20 cellular contexts compared by ENCODE assay signal in the genomic region with DNA sequence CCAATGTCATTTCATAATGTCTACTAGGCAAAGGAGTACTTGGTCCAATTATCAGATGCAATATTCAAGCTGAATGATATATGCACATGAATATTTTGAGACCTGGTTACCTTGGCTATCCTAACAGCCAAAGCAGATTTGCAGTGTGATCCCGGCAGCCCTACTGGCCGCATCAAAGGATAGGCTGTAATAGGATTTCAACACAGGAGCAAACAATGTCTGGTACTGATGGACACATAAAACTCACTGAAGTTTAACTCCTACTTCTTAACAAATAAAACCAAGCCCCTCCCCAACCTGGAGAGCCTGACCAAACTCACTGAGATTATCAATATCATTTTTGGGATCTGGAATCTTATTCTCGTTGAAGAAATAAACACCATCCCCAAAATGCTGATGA.
DNase-seq lines count a peak whose midpoint lies in the region; ATAC-seq and TF ChIP-seq lines count a peak whose summit lies in the region.
"Had no signal": no experiment of that assay in that cellular context is flagged by ENCODE, and none has a peak within 500 bp of the region (broad histone marks: within the 10 kb centered on the region; RNA-seq: fewer than 3 reads in every experiment).

No MANE protein-coding gene starts in this region.

- H3K79me2 ChIP-seq in H9 (ENCODE audit: insufficient read depth, low read length) = no peaks in the 10 kb centered on the region

- no peaks in the 10 kb centered on the region for H3K9me3 ChIP-seq in H9 (ENCODE audit: control insufficient read depth, low read depth, low read length)
- H3K9me3 ChIP-seq: mucosa of descending colon, ovary had no signal

- H4K20me1 ChIP-seq in H9 (ENCODE audit: control insufficient read depth, insufficient read depth, insufficient read length) = no peaks in the 10 kb centered on the region

- no peak overlapping the region for H3K56ac ChIP-seq in H9 (ENCODE audit: insufficient read length, low read depth, low read length)

- no peak overlapping the region for H2BK12ac ChIP-seq in H9 (ENCODE audit: insufficient read length, low read depth, low read length)

- no peak overlapping the region for H4K91ac ChIP-seq in H9 (ENCODE audit: insufficient read length, low read depth, low read length)

- peaks cover 94% of the 10 kb centered on the region for H3K4me1 Mint-ChIP-seq in activated CD4-positive, alpha-beta T cell treated with anti-CD3 and anti-CD28 coated beads for 36 hours
- H3K4me1 Mint-ChIP-seq in activated naive CD8-positive, alpha-beta T cell treated with anti-CD3 and anti-CD28 coated beads, Interleukin-2, amount 10 ng/mL, durations not matched to agents 7 days and 5 days = peaks cover 87% of the 10 kb centered on the region
- H3K4me1 Mint-ChIP-seq in progenitor cell of endocrine pancreas (ENCODE audit: low read depth) (peaks cover 74% of the 10 kb centered on the region), H9 (peaks cover 31 to 50% of the 10 kb centered on the region in 2 experiments)

- no peak for ATAC-seq in activated CD4-positive, alpha-beta T cell treated with anti-CD3 and anti-CD28 coated beads for 36 hours
- ATAC-seq in activated naive CD8-positive, alpha-beta T cell treated with anti-CD3 and anti-CD28 coated beads, Interleukin-2, amount 10 ng/mL, durations not matched to agents 7 days and 5 days (ENCODE audit: low read depth) = no peak
- ATAC-seq in HG02885 (IDR thresholded peaks at IDR 0.05; ENCODE audit: poor library complexity, unreplicated experiment) = no peak
- ATAC-seq: Right ventricle myocardium inferior had no signal

- no peaks in the 10 kb centered on the region for H3K27me3 ChIP-seq in H9 (ENCODE audit: insufficient read depth, low read length)
- H3K27me3 ChIP-seq: ovary had no signal

- H3K27ac ChIP-seq in H9 (ENCODE audit: insufficient read length, low read depth, low read length) = no peak overlapping the region
- H3K27ac ChIP-seq: ovary had no signal

- no peak overlapping the region for H3T11ph ChIP-seq in H9 (ENCODE audit: low read length)

- no peaks in the 10 kb centered on the region for H3K23me2 ChIP-seq in H9 (ENCODE audit: insufficient read length, low read depth, low read length, poor library complexity, severe bottlenecking)

- DNase-seq in activated CD4-positive, alpha-beta T cell treated with anti-CD3 and anti-CD28 coated beads for 36 hours = no peak
- DNase-seq in activated CD4-positive, alpha-beta T cell treated with anti-CD3 and anti-CD28 coated beads for 4 hours = no peak
- DNase-seq in LNCaP clone FGC (ENCODE audit: low read depth) (no peak), progenitor cell of endocrine pancreas (ENCODE audit: low spot score, unreplicated experiment) (no peak), H9 (no peak), kidney glomerular epithelial cell (lab: John Stamatoyannopoulos, UW) (no peak)
- no peak for DNase-seq in activated naive CD8-positive, alpha-beta T cell treated with anti-CD3 and anti-CD28 coated beads, Interleukin-2, amount 10 ng/mL, durations not matched to agents 7 days and 5 days
- DNase-seq: cerebellar nuclear complex; GOT3; MM.1S; NCI-H1694; NCI-H226; NK-92 treated with Interleukin-12 subunit alpha and Interleukin-12 subunit beta, amount 100 ng/mL, for 24 hours; ovary; stimulated activated CD4-positive, alpha-beta T cell treated with anti-CD3 and anti-CD28 coated beads, Interleukin-4, amount 100 ng/mL, for 1 hour had no signal

- H3K4me3 Mint-ChIP-seq in activated CD4-positive, alpha-beta T cell treated with anti-CD3 and anti-CD28 coated beads for 36 hours = peak overlapping the region; percentile 6
- H3K4me3 Mint-ChIP-seq in activated naive CD8-positive, alpha-beta T cell treated with anti-CD3 and anti-CD28 coated beads, Interleukin-2, amount 10 ng/mL, durations not matched to agents 7 days and 5 days = peak overlapping the region; percentile 79
- H3K4me3 Mint-ChIP-seq in progenitor cell of endocrine pancreas (ENCODE audit: low read depth) = no peak overlapping the region
- no peak overlapping the region for H3K4me3 Mint-ChIP-seq in H9
- H3K4me3 Mint-ChIP-seq: CD14-positive monocyte had no signal

- CTCF ChIA-PET in activated CD4-positive, alpha-beta T cell treated with anti-CD3 and anti-CD28 coated beads for 36 hours (lab: Charles Lee) = interaction anchor here (0.7 to 2.1 kb wide), 3 partner anchors 9 to 36 kb away, joined by 3 to 7 read pairs (median 4); no protein-coding TSS in a partner anchor

- H4K5ac ChIP-seq in H9 (ENCODE audit: insufficient read length, low read depth, low read length) = no peak overlapping the region

- H3K9me3 Mint-ChIP-seq in activated CD4-positive, alpha-beta T cell treated with anti-CD3 and anti-CD28 coated beads for 36 hours (ENCODE audit: low read depth) = no peaks in the 10 kb centered on the region
- no peaks in the 10 kb centered on the region for H3K9me3 Mint-ChIP-seq in activated naive CD8-positive, alpha-beta T cell treated with anti-CD3 and anti-CD28 coated beads, Interleukin-2, amount 10 ng/mL, durations not matched to agents 7 days and 5 days
- no peaks in the 10 kb centered on the region for H3K9me3 Mint-ChIP-seq in progenitor cell of endocrine pancreas (ENCODE audit: low read depth)
- H3K9me3 Mint-ChIP-seq in H9 = no peaks in the 10 kb centered on the region
- H3K9me3 Mint-ChIP-seq: CD14-positive monocyte, type B pancreatic cell had no signal

- H3K79me1 ChIP-seq in H9 (ENCODE audit: insufficient read depth, low read depth, low read length, poor library complexity, severe bottlenecking) = no peaks in the 10 kb centered on the region

- H3K27me3 Mint-ChIP-seq in activated CD4-positive, alpha-beta T cell treated with anti-CD3 and anti-CD28 coated beads for 36 hours = no peaks in the 10 kb centered on the region
- no peaks in the 10 kb centered on the region for H3K27me3 Mint-ChIP-seq in activated naive CD8-positive, alpha-beta T cell treated with anti-CD3 and anti-CD28 coated beads, Interleukin-2, amount 10 ng/mL, durations not matched to agents 7 days and 5 days
- H3K27me3 Mint-ChIP-seq in progenitor cell of endocrine pancreas = no peaks in the 10 kb centered on the region
- no peaks in the 10 kb centered on the region for H3K27me3 Mint-ChIP-seq in H9 (ENCODE audit: low read depth)
- H3K27me3 Mint-ChIP-seq: type B pancreatic cell had no signal

- POLR2A ChIA-PET in activated CD4-positive, alpha-beta T cell treated with anti-CD3 and anti-CD28 coated beads for 36 hours (lab: Charles Lee) = no interaction called here
- POLR2A ChIA-PET in activated naive CD8-positive, alpha-beta T cell treated with anti-CD3 and anti-CD28 coated beads, Interleukin-2, amount 10 ng/mL, durations not matched to agents 7 days and 5 days (lab: Charles Lee) = interaction anchor here (2.7 to 7.5 kb wide), 4 partner anchors 11 to 129 kb away, joined by 14 to 98 read pairs (median 38); partner anchors contain the start of gene FOXP1

- no peak overlapping the region for H2BK5ac ChIP-seq in H9 (ENCODE audit: insufficient read length, low read length)

- no CpG with 5 or more reads among the region's 3 CpGs for WGBS in H9 (ENCODE audit: extremely low coverage, insufficient read length, low lambda C conversion rate)

- H3K9ac ChIP-seq in H9 (ENCODE audit: extremely low read depth, insufficient read length, low read length) = no peak overlapping the region

- no peak overlapping the region for H2BK15ac ChIP-seq in H9 (ENCODE audit: low read depth, low read length)

- H3K18ac ChIP-seq in H9 (ENCODE audit: insufficient read length, low read depth, low read length) = no peak overlapping the region

- H2BK120ac ChIP-seq in H9 (ENCODE audit: low read depth, low read length, poor library complexity, severe bottlenecking) = no peak overlapping the region

- H4K8ac ChIP-seq in H9 (replicated peaks; ENCODE audit: insufficient read length, low read depth, low read length) = no peak overlapping the region

- peaks cover 1% of the 10 kb centered on the region for H3K36me3 Mint-ChIP-seq in activated CD4-positive, alpha-beta T cell treated with anti-CD3 and anti-CD28 coated beads for 36 hours (ENCODE audit: low read depth)
- peaks cover 1% of the 10 kb centered on the region for H3K36me3 Mint-ChIP-seq in activated naive CD8-positive, alpha-beta T cell treated with anti-CD3 and anti-CD28 coated beads, Interleukin-2, amount 10 ng/mL, durations not matched to agents 7 days and 5 days
- H3K36me3 Mint-ChIP-seq in progenitor cell of endocrine pancreas (ENCODE audit: insufficient read depth) (no peaks in the 10 kb centered on the region), H9 (ENCODE audit: insufficient read depth in 1 of 3, low read depth in 3 of 3) (no peaks in the 10 kb centered on the region)
- H3K36me3 Mint-ChIP-seq: type B pancreatic cell had no signal

- TF ChIP-seq CTCF in LNCaP clone FGC (IDR thresholded peaks at IDR 0.05; ENCODE audit: control insufficient read depth, extremely low read depth, insufficient read depth) (no peak), progenitor cell of endocrine pancreas (IDR thresholded peaks at IDR 0.05; ENCODE audit: unreplicated experiment) (no peak), H9 (conservative IDR thresholded peaks at IDR 0.05) (no peak)

- no peak overlapping the region for H3K23ac ChIP-seq in H9 (ENCODE audit: insufficient read length, low read depth, low read length)

- no peak overlapping the region for H2AK5ac ChIP-seq in H9 (ENCODE audit: insufficient read length, low read length)

- H3K4me2 ChIP-seq in H9 (ENCODE audit: insufficient read depth, insufficient read length, low read length) = no peak overlapping the region

- H2AFZ ChIP-seq in H9 (ENCODE audit: low read length) = no peak overlapping the region

- H3K4me1 ChIP-seq in H9 (ENCODE audit: insufficient read depth, low read length) = peaks cover 7% of the 10 kb centered on the region; the same call in 1 of the 2 replicates

- H3K4ac ChIP-seq in H9 (ENCODE audit: low read depth, low read length) = no peak overlapping the region

- no peak overlapping the region for H2BK20ac ChIP-seq in H9 (ENCODE audit: low read depth, low read length, poor library complexity, severe bottlenecking)

- H3K4me3 ChIP-seq in LNCaP clone FGC (ENCODE audit: low read depth, low read length) = peak overlapping the region; percentile 15; the same call in 1 of the 2 replicates
- H3K4me3 ChIP-seq: mucosa of descending colon, ovary had no signal

- H3K14ac ChIP-seq in H9 (ENCODE audit: insufficient read depth, low read length) = no peak overlapping the region

- peak overlapping the region; percentile 92 for H3K27ac Mint-ChIP-seq in activated CD4-positive, alpha-beta T cell treated with anti-CD3 and anti-CD28 coated beads for 36 hours
- H3K27ac Mint-ChIP-seq in activated naive CD8-positive, alpha-beta T cell treated with anti-CD3 and anti-CD28 coated beads, Interleukin-2, amount 10 ng/mL, durations not matched to agents 7 days and 5 days = peak overlapping the region; percentile 95
- H3K27ac Mint-ChIP-seq in progenitor cell of endocrine pancreas (peak overlapping the region; percentile 47), H9 (no peak overlapping the region)

- intact Hi-C loops in activated CD4-positive, alpha-beta T cell treated with anti-CD3 and anti-CD28 coated beads for 36 hours (cut with DNase I, micrococcal nuclease) = no loop called here

Comparison
In these comparisons a context has a peak if more than half of its experiments do, and no peak if none do; other contexts are left out.
1. H3K27ac Mint-ChIP-seq: peak in activated CD4-positive, alpha-beta T cell treated with anti-CD3 and anti-CD28 coated beads for 36 hours (single experiment), activated naive CD8-positive, alpha-beta T cell treated with anti-CD3 and anti-CD28 coated beads, Interleukin-2, amount 10 ng/mL, durations not matched to agents 7 days and 5 days (single experiment) and progenitor cell of endocrine pancreas (single experiment); none in H9 (0 of 3).
2. H3K4me3 Mint-ChIP-seq: peak in activated CD4-positive, alpha-beta T cell treated with anti-CD3 and anti-CD28 coated beads for 36 hours (single experiment) and activated naive CD8-positive, alpha-beta T cell treated with anti-CD3 and anti-CD28 coated beads, Interleukin-2, amount 10 ng/mL, durations not matched to agents 7 days and 5 days (single experiment); none in progenitor cell of endocrine pancreas (single experiment) and H9 (0 of 2).